In the genomic region with DNA sequence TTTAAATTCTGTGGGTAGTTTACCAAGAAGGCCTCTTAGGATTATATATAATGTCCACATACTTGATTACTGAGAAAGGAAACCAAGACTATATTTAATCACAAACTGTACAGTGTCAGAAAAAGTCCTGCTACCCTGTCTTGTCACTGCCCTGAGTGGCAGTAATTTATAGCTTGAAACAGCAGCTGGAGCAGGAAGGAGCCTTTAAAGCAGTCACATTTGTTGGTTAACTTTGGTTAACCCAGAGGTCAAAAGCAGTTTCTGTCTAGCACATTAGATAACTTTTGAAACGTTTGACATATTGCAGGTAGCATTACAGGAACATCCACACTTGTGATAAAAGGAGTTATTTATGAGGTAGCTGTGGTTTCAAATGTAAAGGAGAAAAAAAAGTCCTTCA, we compare ENCODE assay signal across 12 cellular contexts.
DNase-seq lines count a peak whose midpoint lies in the region; ATAC-seq lines count a peak whose summit lies in the region.
"Had no signal": no experiment of that assay in that cellular context is flagged by ENCODE, and none has a peak within 500 bp of the region (broad histone marks: within the 10 kb centered on the region; RNA-seq: fewer than 3 reads in every experiment).

No MANE protein-coding gene starts in this region.

- DNase-seq in Caki2 (ENCODE audit: low read depth) (peak; percentile 32), SK-N-DZ (ENCODE audit: low spot score) (peak; percentile 49), iPS-NIHi11 (ENCODE audit: low spot score) (no peak), GM19240 (ENCODE audit: insufficient read length, low spot score) (no peak)
- DNase-seq in activated CD8-positive, alpha-beta memory T cell treated with anti-CD3 and anti-CD28 coated beads, Interleukin-2, amount 50 U/mL, for 4 hours = no peak
- no peak for DNase-seq in activated naive CD4-positive, alpha-beta T cell treated with anti-CD3 and anti-CD28 coated beads, Interleukin-2, amount 50 U/mL, for 16 hours
- DNase-seq: activated CD8-positive, alpha-beta memory T cell treated with anti-CD3 and anti-CD28 coated beads, Interleukin-2, amount 50 U/mL, for 48 hours; NCI-H187; OCI-M1 had no signal

- in situ Hi-C loops in Caki2 (cut with HindIII; ENCODE audit: low pct_unique_long_range_greater_than_20kb, low sequenced_read_pairs) = no loop called here

- ATAC-seq in GM19467 (IDR thresholded peaks at IDR 0.05; ENCODE audit: unreplicated experiment) (peak; percentile 75), HG03095 (IDR thresholded peaks at IDR 0.05; ENCODE audit: unreplicated experiment) (peak; percentile 57)
- ATAC-seq: K562 had no signal

Comparison
In these comparisons a context has a peak if more than half of its experiments do, and no peak if none do; other contexts are left out.
1. DNase-seq: peak in Caki2 (single experiment) and SK-N-DZ (single experiment); none in activated CD8-positive, alpha-beta memory T cell treated with anti-CD3 and anti-CD28 coated beads, Interleukin-2, amount 50 U/mL, for 4 hours (single experiment), activated naive CD4-positive, alpha-beta T cell treated with anti-CD3 and anti-CD28 coated beads, Interleukin-2, amount 50 U/mL, for 16 hours (single experiment), iPS-NIHi11 (single experiment) and GM19240 (single experiment).